In genomic region chr14:83441801-83442200, GRCh38 we compare ENCODE assay signal across 30 cellular contexts.
"Had no signal": no experiment of that assay in that cellular context is flagged by ENCODE, and none has a peak within 500 bp of the region (broad histone marks: within the 10 kb centered on the region; RNA-seq: fewer than 3 reads in every experiment).

No MANE protein-coding gene starts in this region.

- DNase-seq: natural killer cell; occipital lobe; ovary; posterior cingulate gyrus; psoas muscle; right cardiac atrium; right lobe of liver; sigmoid colon; spleen; stimulated activated CD4-positive, alpha-beta T cell treated with anti-CD3 and anti-CD28 coated beads, Interleukin-12 subunit alpha, Interleukin-12 subunit beta, amount 100 ng/mL, for 4 hours; stimulated activated CD4-positive, alpha-beta T cell treated with anti-CD3 and anti-CD28 coated beads, Interleukin-1b, Interleukin-23, amount 100 ng/mL, for 48 hours; stimulated activated CD4-positive, alpha-beta T cell treated with anti-CD3 and anti-CD28 coated beads, Interleukin-4, amount 100 ng/mL, for 1 hour; stimulated activated CD4-positive, alpha-beta T cell treated with anti-CD3 and anti-CD28 coated beads, Interleukin-4, amount 100 ng/mL, for 4 hours; stimulated activated CD8-positive, alpha-beta memory T cell treated with anti-CD3 and anti-CD28 coated beads, Interleukin-4, amount 100 ng/mL, for 48 hours; stimulated activated naive CD4-positive, alpha-beta T cell; stimulated activated naive CD8-positive, alpha-beta T cell treated with anti-CD3 and anti-CD28 coated beads, Interleukin-15, amount 100 ng/mL, for 72 hours; stimulated activated naive CD8-positive, alpha-beta T cell treated with anti-CD3 and anti-CD28 coated beads, Interleukin-15, Interleukin-2, amounts not matched to agents 100 U/mL and 50 U/mL, for 24 hours; substantia nigra; thyroid gland; trophoblast cell; upper lobe of left lung had no signal

- H3K9me3 ChIP-seq: ovary, psoas muscle, right lobe of liver, sigmoid colon, suprapubic skin, thoracic aorta, thyroid gland, tibial nerve, upper lobe of left lung, vagina had no signal

- H2AFZ ChIP-seq: neural progenitor cell, parathyroid adenoma had no signal

- H3K4me2 ChIP-seq: neural progenitor cell, smooth muscle cell had no signal

- H3K27me3 ChIP-seq: neural progenitor cell, ovary, right lobe of liver, sigmoid colon, spleen, suprapubic skin, thyroid gland, tibial nerve, upper lobe of left lung, vagina had no signal

- H3K9ac ChIP-seq: neural progenitor cell, parathyroid adenoma had no signal

- H3K27ac ChIP-seq: neural progenitor cell, ovary, parathyroid adenoma, psoas muscle, right lobe of liver, sigmoid colon, skin epidermis, spleen, suprapubic skin, thoracic aorta, thyroid gland, tibial nerve, upper lobe of left lung, vagina had no signal

- H3K4me1 ChIP-seq: neural progenitor cell, parathyroid adenoma, psoas muscle, right lobe of liver, sigmoid colon, spleen, suprapubic skin, thyroid gland, tibial nerve, upper lobe of left lung, vagina had no signal

- H3K36me3 ChIP-seq: neural progenitor cell, ovary, right lobe of liver, sigmoid colon, spleen, suprapubic skin, thoracic aorta, thyroid gland, tibial nerve, upper lobe of left lung, vagina had no signal

- H3K4me3 ChIP-seq: neural progenitor cell, ovary, psoas muscle, right lobe of liver, sigmoid colon, skin epidermis, smooth muscle cell, spleen, suprapubic skin, thoracic aorta, thyroid gland, tibial nerve, upper lobe of left lung, vagina had no signal

- H3K79me2 ChIP-seq: parathyroid adenoma had no signal

- FAIRE-seq: urothelium cell line had no signal
